In the genomic region with DNA sequence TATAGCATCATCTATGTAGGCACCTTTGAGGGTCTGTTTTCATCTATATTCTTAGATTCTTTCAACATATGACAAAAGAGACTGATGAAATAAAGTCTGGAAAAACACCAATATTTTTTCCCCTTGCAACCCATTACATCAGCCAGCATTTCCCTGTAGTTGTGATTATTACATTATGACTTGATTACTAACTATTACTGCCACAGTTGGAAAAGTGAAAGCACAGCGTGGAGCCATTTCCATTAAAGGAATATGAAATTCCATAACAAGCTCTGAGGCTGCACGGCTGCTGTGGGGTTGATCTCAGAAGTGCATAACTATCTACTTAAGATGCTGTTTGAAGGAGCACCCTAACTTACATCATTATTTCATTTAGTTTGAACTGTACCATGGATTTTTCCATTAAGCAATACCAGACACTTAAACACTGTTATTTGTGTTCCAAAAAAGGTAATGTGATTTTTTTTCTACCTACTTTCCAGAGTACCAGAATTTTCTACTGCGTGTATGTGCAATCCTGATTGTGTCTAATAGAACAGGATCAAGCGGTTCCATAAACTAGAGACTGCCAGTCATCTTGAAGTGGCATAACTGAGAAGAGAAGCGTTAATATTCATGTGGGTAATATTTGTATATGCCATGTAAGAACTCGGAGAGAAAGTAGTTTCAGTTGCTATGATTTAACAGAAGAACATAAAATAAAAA, we compare ENCODE assay signal across 18 cellular contexts.
DNase-seq lines count a peak whose midpoint lies in the region; ATAC-seq, FAIRE-seq and TF ChIP-seq lines count a peak whose summit lies in the region.
"Had no signal": no experiment of that assay in that cellular context is flagged by ENCODE, and none has a peak within 500 bp of the region (broad histone marks: within the 10 kb centered on the region; RNA-seq: fewer than 3 reads in every experiment).

No MANE protein-coding gene starts in this region.

- H3K4me3 ChIP-seq in astrocyte (ENCODE audit: insufficient read depth, low read depth, low read length) (no peak overlapping the region), stomach smooth muscle (ENCODE audit: low read length in 2 of 2) (peak overlapping the region; percentile 58 to 64), neuronal stem cell (ENCODE audit: low read length in 2 of 2) (no peak overlapping the region)
- H3K4me3 ChIP-seq: heart left ventricle, transverse colon had no signal

- no peak overlapping the region for H3K4ac ChIP-seq in neuronal stem cell (ENCODE audit: low read length)

- H3K14ac ChIP-seq in neuronal stem cell (ENCODE audit: low read length), result no peak overlapping the region

- no peak overlapping the region for H2BK5ac ChIP-seq in neuronal stem cell (ENCODE audit: low read length)

- H2AK5ac ChIP-seq in neuronal stem cell (ENCODE audit: low read depth, low read length), result no peak overlapping the region

- H3K4me2 ChIP-seq in astrocyte (ENCODE audit: low read length), result peak overlapping the region; percentile 4
- no peak overlapping the region for H3K4me2 ChIP-seq in neuronal stem cell (ENCODE audit: insufficient read depth, low read length, poor library complexity, severe bottlenecking)

- CTCF ChIA-PET in HEK293T (lab: Yijun Ruan, JAX), result no interaction called here

- H2BK12ac ChIP-seq in neuronal stem cell (ENCODE audit: low read length), result no peak overlapping the region

- H3K9me3 Mint-ChIP-seq in astrocyte (ENCODE audit: unreplicated experiment), result no peaks in the 10 kb centered on the region
- H3K9me3 Mint-ChIP-seq: activated naive CD8-positive, alpha-beta T cell treated with anti-CD3 and anti-CD28 coated beads, Interleukin-2, amount 10 ng/mL, durations not matched to agents 7 days and 5 days; activated T-helper 1 cell treated with anti-CD3 and anti-CD28 coated beads, Interleukin-12 subunit alpha, Interleukin-12 subunit beta, Interleukin-2, Interleukin-4 antibody, amounts not matched to agents 30 ng/mL and 10 ng/mL and 1 ng/mL, durations not matched to agents 14 hours and 24 hours and 36 hours had no signal

- H3K23ac ChIP-seq in neuronal stem cell (ENCODE audit: low read depth, low read length, poor library complexity), result no peak overlapping the region

- H3K4me1 ChIP-seq in astrocyte (ENCODE audit: insufficient read depth, low read length) (no peaks in the 10 kb centered on the region), stomach smooth muscle (ENCODE audit: control insufficient read depth, insufficient read depth, low read length) (no peaks in the 10 kb centered on the region), neuronal stem cell (ENCODE audit: control insufficient read depth in 2 of 2, insufficient read depth in 1 of 2, low read depth in 1 of 2, low read length in 2 of 2) (no peaks in the 10 kb centered on the region)
- H3K4me1 ChIP-seq: heart left ventricle, transverse colon had no signal

- H4K20me1 ChIP-seq in astrocyte (ENCODE audit: insufficient read depth, low read length), result no peaks in the 10 kb centered on the region

- H4K8ac ChIP-seq in neuronal stem cell (ENCODE audit: low read depth, low read length), result no peak overlapping the region

- no peak overlapping the region for H2BK15ac ChIP-seq in neuronal stem cell (ENCODE audit: low read length)

- H4K91ac ChIP-seq in neuronal stem cell (ENCODE audit: low read depth, low read length, poor library complexity), result no peak overlapping the region

- no CpG with 5 or more reads among the region's 6 CpGs for WGBS in neuronal stem cell (ENCODE audit: extremely low coverage in 2 of 2, insufficient read length in 2 of 2, insufficient replicate concordance in 1 of 2), 2 donors

- POLR2A ChIA-PET in HEK293T (lab: Yijun Ruan, JAX), result no interaction called here

- H3K27ac Mint-ChIP-seq in astrocyte (ENCODE audit: unreplicated experiment), result peak overlapping the region; percentile 54
- H3K27ac Mint-ChIP-seq: activated naive CD8-positive, alpha-beta T cell treated with anti-CD3 and anti-CD28 coated beads, Interleukin-2, amount 10 ng/mL, durations not matched to agents 7 days and 5 days; activated T-helper 1 cell treated with anti-CD3 and anti-CD28 coated beads, Interleukin-12 subunit alpha, Interleukin-12 subunit beta, Interleukin-2, Interleukin-4 antibody, amounts not matched to agents 30 ng/mL and 10 ng/mL and 1 ng/mL, durations not matched to agents 14 hours and 24 hours and 36 hours; B cell had no signal

- DNase-seq in NCI-H2227 (lab: John Stamatoyannopoulos, UW; ENCODE audit: unreplicated experiment), result peak; percentile 11
- no peak for DNase-seq in astrocyte (ENCODE audit: low read depth)
- DNase-seq in fibroblast of the conjunctiva (ENCODE audit: low read depth), result peak; percentile 70
- DNase-seq in HEK293T (ENCODE audit: extremely low spot score), result no peak
- no peak for DNase-seq in neuronal stem cell (ENCODE audit: low spot score)
- DNase-seq: activated naive CD8-positive, alpha-beta T cell treated with anti-CD3 and anti-CD28 coated beads, Interleukin-2, amount 10 ng/mL, durations not matched to agents 7 days and 5 days; COR-L47; heart left ventricle; NCI-H1436 treated with DMSO at 0.1 percent for 48 hours; NCI-H2171 treated with DMSO at 0.1 percent for 48 hours; stimulated activated naive CD8-positive, alpha-beta T cell treated with anti-CD3 and anti-CD28 coated beads, Interleukin-15, Interleukin-2, amounts not matched to agents 100 U/mL and 50 U/mL, for 24 hours; transverse colon had no signal

- no peak overlapping the region for H3K4me3 Mint-ChIP-seq in astrocyte (ENCODE audit: unreplicated experiment)
- H3K4me3 Mint-ChIP-seq: activated naive CD8-positive, alpha-beta T cell treated with anti-CD3 and anti-CD28 coated beads, Interleukin-2, amount 10 ng/mL, durations not matched to agents 7 days and 5 days; activated T-helper 1 cell treated with anti-CD3 and anti-CD28 coated beads, Interleukin-12 subunit alpha, Interleukin-12 subunit beta, Interleukin-2, Interleukin-4 antibody, amounts not matched to agents 30 ng/mL and 10 ng/mL and 1 ng/mL, durations not matched to agents 14 hours and 24 hours and 36 hours; B cell had no signal

- no peak overlapping the region for H3K18ac ChIP-seq in neuronal stem cell (ENCODE audit: low read length)

- no peak for TF ChIP-seq CTCF in astrocyte (IDR thresholded peaks at IDR 0.05; ENCODE audit: insufficient read depth, low read depth, low read length)

- H3K27me3 ChIP-seq in astrocyte (ENCODE audit: insufficient read depth, low read length), result no peaks in the 10 kb centered on the region
- H3K27me3 ChIP-seq in stomach smooth muscle (ENCODE audit: control insufficient read depth in 1 of 2, insufficient read depth in 2 of 2, low read length in 2 of 2), result no peaks in the 10 kb centered on the region
- no peaks in the 10 kb centered on the region for H3K27me3 ChIP-seq in neuronal stem cell (ENCODE audit: control insufficient read depth in 3 of 3, insufficient read depth in 3 of 3, low read depth in 1 of 3, low read length in 3 of 3)
- H3K27me3 ChIP-seq: heart left ventricle, transverse colon had no signal

- H3K27ac ChIP-seq in astrocyte (ENCODE audit: low read depth, low read length), result no peak overlapping the region
- H3K27ac ChIP-seq in stomach smooth muscle (ENCODE audit: low read length), result no peak overlapping the region
- no peak overlapping the region for H3K27ac ChIP-seq in neuronal stem cell (replicated peaks; ENCODE audit: low read length)
- H3K27ac ChIP-seq: heart left ventricle, transverse colon had no signal

- H2BK120ac ChIP-seq in neuronal stem cell (ENCODE audit: low read depth, low read length), result no peak overlapping the region

- H3K27me3 Mint-ChIP-seq in astrocyte (ENCODE audit: low read depth, unreplicated experiment), result no peaks in the 10 kb centered on the region
- H3K27me3 Mint-ChIP-seq: activated naive CD8-positive, alpha-beta T cell treated with anti-CD3 and anti-CD28 coated beads, Interleukin-2, amount 10 ng/mL, durations not matched to agents 7 days and 5 days; B cell had no signal

- no peak overlapping the region for H3K9ac ChIP-seq in astrocyte (ENCODE audit: low read length)
- peak overlapping the region in 1 of 2 donors; percentile 50 for H3K9ac ChIP-seq in stomach smooth muscle (ENCODE audit: low read length in 2 of 2)
- H3K9ac ChIP-seq in neuronal stem cell (ENCODE audit: low read depth, low read length, poor library complexity), result no peak overlapping the region

- no peaks in the 10 kb centered on the region for H3K79me1 ChIP-seq in neuronal stem cell (ENCODE audit: low read depth, low read length)

- no peaks in the 10 kb centered on the region for H3K36me3 ChIP-seq in astrocyte (ENCODE audit: insufficient read depth, low read length)
- no peaks in the 10 kb centered on the region for H3K36me3 ChIP-seq in stomach smooth muscle (ENCODE audit: control insufficient read depth in 2 of 2, insufficient read depth in 2 of 2, low read length in 2 of 2)
- H3K36me3 ChIP-seq in neuronal stem cell (replicated peaks in 1 of 2; ENCODE audit: control insufficient read depth in 2 of 2, insufficient read depth in 2 of 2, low read length in 2 of 2), result no peaks in the 10 kb centered on the region
- H3K36me3 ChIP-seq: heart left ventricle, transverse colon had no signal

- H3K79me2 ChIP-seq in astrocyte (ENCODE audit: insufficient read depth, low read length), result no peaks in the 10 kb centered on the region

- H3K36me3 Mint-ChIP-seq in astrocyte (ENCODE audit: low read depth, unreplicated experiment), result no peaks in the 10 kb centered on the region
- H3K36me3 Mint-ChIP-seq: activated naive CD8-positive, alpha-beta T cell treated with anti-CD3 and anti-CD28 coated beads, Interleukin-2, amount 10 ng/mL, durations not matched to agents 7 days and 5 days had no signal

- H2AFZ ChIP-seq in astrocyte (ENCODE audit: low read depth, low read length) (no peak overlapping the region), neuronal stem cell (ENCODE audit: low read length) (no peak overlapping the region)

- peaks cover 9% of the 10 kb centered on the region for H3K4me1 Mint-ChIP-seq in astrocyte (ENCODE audit: low read depth, unreplicated experiment)
- H3K4me1 Mint-ChIP-seq: activated naive CD8-positive, alpha-beta T cell treated with anti-CD3 and anti-CD28 coated beads, Interleukin-2, amount 10 ng/mL, durations not matched to agents 7 days and 5 days; B cell had no signal

- H3K9me3 ChIP-seq in astrocyte (ENCODE audit: insufficient read depth, low read depth, low read length) (no peaks in the 10 kb centered on the region), stomach smooth muscle (ENCODE audit: control insufficient read depth in 2 of 2, low read length in 2 of 2) (no peaks in the 10 kb centered on the region), neuronal stem cell (replicated peaks in 1 of 2; ENCODE audit: control insufficient read depth in 2 of 2, insufficient read depth in 1 of 2, low read depth in 1 of 2, low read length in 2 of 2) (no peaks in the 10 kb centered on the region)
- H3K9me3 ChIP-seq: heart left ventricle, transverse colon had no signal

- ATAC-seq in HG03097 (IDR thresholded peaks at IDR 0.05; ENCODE audit: low FRiP score, unreplicated experiment), result no peak
- ATAC-seq: heart left ventricle; stimulated activated naive CD8-positive, alpha-beta T cell treated with anti-CD3 and anti-CD28 coated beads, Interleukin-15, Interleukin-2, amounts not matched to agents 100 U/mL and 50 U/mL, for 24 hours had no signal

- FAIRE-seq in astrocyte (lab: Jason Lieb, UNC), result no peak
- FAIRE-seq: bronchial epithelial cell, GM18507 had no signal

TF ChIP-seq in HEK293T, 16 proteins besides CTCF, POLR2A, EP300 and RAD21 (continues in another document):
- TF ChIP-seq ELF4 (IDR thresholded peaks at IDR 0.05) (no peak), NFRKB (IDR thresholded peaks at IDR 0.05) (no peak), SUZ12 (IDR thresholded peaks at IDR 0.05) (no peak)

Comparison
In these comparisons a context has a peak if more than half of its experiments do, and no peak if none do; other contexts are left out.
1. DNase-seq: peak in NCI-H2227 (single experiment) and fibroblast of the conjunctiva (single experiment); none in astrocyte (single experiment), HEK293T (single experiment) and neuronal stem cell (single experiment).
2. H3K4me3 ChIP-seq: peak in stomach smooth muscle (2 of 2); none in astrocyte (single experiment) and neuronal stem cell (0 of 2).